ENCODE assay signal across 28 cellular contexts in genomic region chr4:148079945-148080344, GRCh38.
"Had no signal": no experiment of that assay in that cellular context is flagged by ENCODE, and none has a peak within 500 bp of the region (broad histone marks: within the 10 kb centered on the region; RNA-seq: fewer than 3 reads in every experiment).

No MANE protein-coding gene starts in this region.

- ATAC-seq: activated CD4-positive, alpha-beta T cell treated with anti-CD3 and anti-CD28 coated beads for 36 hours; activated CD8-positive, alpha-beta memory T cell treated with anti-CD3 and anti-CD28 coated beads, Interleukin-2, amount 10 ng/mL, durations not matched to agents 7 days and 5 days; activated CD8-positive, alpha-beta T cell treated with anti-CD3 and anti-CD28 coated beads, Interleukin-2, amount 10 ng/mL, durations not matched to agents 7 days and 5 days; activated naive CD8-positive, alpha-beta T cell treated with anti-CD3 and anti-CD28 coated beads, Interleukin-2, amount 50 U/mL, for 24 hours; body of pancreas; gastroesophageal sphincter had no signal

- H3K4me1 ChIP-seq: adrenal gland, body of pancreas, colonic mucosa, esophagus squamous epithelium had no signal

- H3K9me3 ChIP-seq: adrenal gland, body of pancreas, colonic mucosa had no signal

- H3K4me3 ChIP-seq: adrenal gland, body of pancreas, colonic mucosa, esophagus squamous epithelium, gastroesophageal sphincter had no signal

- H3K4me1 Mint-ChIP-seq: activated CD4-positive, alpha-beta T cell treated with anti-CD3 and anti-CD28 coated beads for 36 hours; activated CD4-positive, alpha-beta T cell treated with anti-CD3 and anti-CD28 coated beads, Interleukin-2, amount 10 ng/mL, durations not matched to agents 24 days and 14 days; activated CD8-positive, alpha-beta memory T cell treated with anti-CD3 and anti-CD28 coated beads, Interleukin-2, amount 10 ng/mL, durations not matched to agents 7 days and 5 days had no signal

- H3K27ac ChIP-seq: adrenal gland, body of pancreas, colonic mucosa, epithelial cell of prostate, esophagus squamous epithelium, gastroesophageal sphincter had no signal

- DNase-seq: activated CD4-positive, alpha-beta memory T cell treated with anti-CD3 and anti-CD28 coated beads for 36 hours; activated CD4-positive, alpha-beta T cell treated with anti-CD3 and anti-CD28 coated beads for 36 hours; activated CD4-positive, alpha-beta T cell treated with anti-CD3 and anti-CD28 coated beads, Interleukin-2, amount 10 ng/mL, durations not matched to agents 24 days and 14 days; activated CD4-positive, CD25-positive, alpha-beta regulatory T cell; activated CD4-positive, CD25-positive, alpha-beta regulatory T cell treated with anti-CD3 and anti-CD28 coated beads, Interleukin-2, amount 50 U/mL, for 72 hours; activated CD8-positive, alpha-beta memory T cell treated with anti-CD3 and anti-CD28 coated beads, Interleukin-2, amount 10 ng/mL, durations not matched to agents 7 days and 5 days; activated CD8-positive, alpha-beta memory T cell treated with anti-CD3 and anti-CD28 coated beads, Interleukin-2, amount 50 U/mL, for 4 hours; activated CD8-positive, alpha-beta T cell treated with anti-CD3 and anti-CD28 coated beads, Interleukin-2, amount 10 ng/mL, durations not matched to agents 7 days and 5 days; activated effector memory CD4-positive, alpha-beta T cell treated with anti-CD3 and anti-CD28 coated beads, Interleukin-2, amount 50 U/mL, for 16 hours; activated naive CD4-positive, alpha-beta T cell treated with anti-CD3 and anti-CD28 coated beads for 36 hours; activated naive CD8-positive, alpha-beta T cell treated with anti-CD3 and anti-CD28 coated beads for 36 hours; activated naive CD8-positive, alpha-beta T cell treated with anti-CD3 and anti-CD28 coated beads, Interleukin-2, amount 50 U/mL, for 24 hours; activated T-cell treated with anti-CD3 and anti-CD28 coated beads, Interleukin-2, amount 50 U/mL, for 1 hour; activated T-cell treated with anti-CD3 and anti-CD28 coated beads, Interleukin-2, amount 50 U/mL, for 48 hours; adrenal gland; amygdala; aorta; body of pancreas; colonic mucosa; effector CD8-positive, alpha-beta T cell; esophagus squamous epithelium; foreskin melanocyte; T-helper 2 cell had no signal

- H3K4me3 Mint-ChIP-seq: activated CD4-positive, alpha-beta memory T cell treated with anti-CD3 and anti-CD28 coated beads for 36 hours; activated CD4-positive, alpha-beta T cell treated with anti-CD3 and anti-CD28 coated beads for 36 hours; activated CD4-positive, alpha-beta T cell treated with anti-CD3 and anti-CD28 coated beads, Interleukin-2, amount 10 ng/mL, durations not matched to agents 24 days and 14 days; activated CD8-positive, alpha-beta memory T cell treated with anti-CD3 and anti-CD28 coated beads, Interleukin-2, amount 10 ng/mL, durations not matched to agents 7 days and 5 days; activated CD8-positive, alpha-beta T cell treated with anti-CD3 and anti-CD28 coated beads, Interleukin-2, amount 10 ng/mL, durations not matched to agents 7 days and 5 days; activated naive CD4-positive, alpha-beta T cell treated with anti-CD3 and anti-CD28 coated beads for 36 hours; activated naive CD4-positive, alpha-beta T cell treated with anti-CD3 and anti-CD28 coated beads, Interleukin-2, amount 50 U/mL, for 24 hours; activated naive CD8-positive, alpha-beta T cell treated with anti-CD3 and anti-CD28 coated beads for 36 hours; activated naive CD8-positive, alpha-beta T cell treated with anti-CD3 and anti-CD28 coated beads, Interleukin-2, amount 50 U/mL, for 24 hours; activated T-helper 1 cell treated with anti-CD3 and anti-CD28 coated beads, Interleukin-12 subunit alpha, Interleukin-12 subunit beta, Interleukin-2, Interleukin-4 antibody, amounts not matched to agents 30 ng/mL and 10 ng/mL and 1 ng/mL, durations not matched to agents 14 hours and 24 hours and 36 hours had no signal

- H3K36me3 ChIP-seq: colonic mucosa had no signal

- H3K27ac Mint-ChIP-seq: activated CD4-positive, alpha-beta memory T cell treated with anti-CD3 and anti-CD28 coated beads for 36 hours; activated CD4-positive, alpha-beta T cell treated with anti-CD3 and anti-CD28 coated beads for 36 hours; activated CD4-positive, alpha-beta T cell treated with anti-CD3 and anti-CD28 coated beads, Interleukin-2, amount 10 ng/mL, durations not matched to agents 24 days and 14 days; activated CD8-positive, alpha-beta memory T cell treated with anti-CD3 and anti-CD28 coated beads, Interleukin-2, amount 10 ng/mL, durations not matched to agents 7 days and 5 days; activated CD8-positive, alpha-beta T cell treated with anti-CD3 and anti-CD28 coated beads, Interleukin-2, amount 10 ng/mL, durations not matched to agents 7 days and 5 days; activated naive CD4-positive, alpha-beta T cell treated with anti-CD3 and anti-CD28 coated beads for 36 hours; activated naive CD4-positive, alpha-beta T cell treated with anti-CD3 and anti-CD28 coated beads, Interleukin-2, amount 50 U/mL, for 24 hours; activated naive CD8-positive, alpha-beta T cell treated with anti-CD3 and anti-CD28 coated beads for 36 hours; activated naive CD8-positive, alpha-beta T cell treated with anti-CD3 and anti-CD28 coated beads, Interleukin-2, amount 50 U/mL, for 24 hours; activated T-helper 1 cell treated with anti-CD3 and anti-CD28 coated beads, Interleukin-12 subunit alpha, Interleukin-12 subunit beta, Interleukin-2, Interleukin-4 antibody, amounts not matched to agents 30 ng/mL and 10 ng/mL and 1 ng/mL, durations not matched to agents 14 hours and 24 hours and 36 hours; activated T-helper 2 cell treated with anti-CD3 and anti-CD28 coated beads, Interferon-gamma antibody, Interleukin-2, Interleukin-4, amounts not matched to agents 10 μg/mL and 5 μg/mL and 100 μg/mL, durations not matched to agents 14 hours and 24 hours and 36 hours had no signal

- H3K9me3 Mint-ChIP-seq: activated naive CD4-positive, alpha-beta T cell treated with anti-CD3 and anti-CD28 coated beads, Interleukin-2, amount 50 U/mL, for 24 hours had no signal

- H3K27me3 ChIP-seq: adrenal gland, body of pancreas, colonic mucosa, esophagus squamous epithelium, gastroesophageal sphincter had no signal

- H3K27me3 Mint-ChIP-seq: activated CD4-positive, alpha-beta memory T cell treated with anti-CD3 and anti-CD28 coated beads for 36 hours; activated CD4-positive, alpha-beta T cell treated with anti-CD3 and anti-CD28 coated beads for 36 hours; activated CD4-positive, alpha-beta T cell treated with anti-CD3 and anti-CD28 coated beads, Interleukin-2, amount 10 ng/mL, durations not matched to agents 24 days and 14 days; activated CD8-positive, alpha-beta memory T cell treated with anti-CD3 and anti-CD28 coated beads, Interleukin-2, amount 10 ng/mL, durations not matched to agents 7 days and 5 days; activated naive CD4-positive, alpha-beta T cell treated with anti-CD3 and anti-CD28 coated beads, Interleukin-2, amount 50 U/mL, for 24 hours; activated naive CD8-positive, alpha-beta T cell treated with anti-CD3 and anti-CD28 coated beads for 36 hours; activated naive CD8-positive, alpha-beta T cell treated with anti-CD3 and anti-CD28 coated beads, Interleukin-2, amount 50 U/mL, for 24 hours had no signal
